19 cellular contexts compared by ENCODE assay signal in genomic region chr11:92826136-92826535, GRCh38.
DNase-seq lines count a peak whose midpoint lies in the region; ATAC-seq and TF ChIP-seq lines count a peak whose summit lies in the region.
"Had no signal": no experiment of that assay in that cellular context is flagged by ENCODE, and none has a peak within 500 bp of the region (broad histone marks: within the 10 kb centered on the region; RNA-seq: fewer than 3 reads in every experiment).

No MANE protein-coding gene starts in this region.

- H2BK5ac ChIP-seq in IMR-90 (ENCODE audit: low read depth, low read length, poor library complexity, severe bottlenecking) = no peak overlapping the region

- no peaks in the 10 kb centered on the region for H3K9me1 ChIP-seq in IMR-90 (ENCODE audit: insufficient read depth, low read length)

- H3K27me3 ChIP-seq in IMR-90 (ENCODE audit: control insufficient read depth, insufficient read depth, low read length) = no peaks in the 10 kb centered on the region
- H3K27me3 ChIP-seq: ascending aorta, hepatocyte, SJCRH30 had no signal

- H3K14ac ChIP-seq in IMR-90 (replicated peaks; ENCODE audit: low read depth, low read length) = no peak overlapping the region

- dilution Hi-C loops in IMR-90 (cut with HindIII; ENCODE audit: low sequenced_read_pairs, unreplicated experiment) = no loop called here

- H3K56ac ChIP-seq in IMR-90 (ENCODE audit: extremely low read depth, insufficient read depth, low read length) = no peak overlapping the region

- H3K18ac ChIP-seq in IMR-90 (ENCODE audit: low read depth, low read length) = no peak overlapping the region

- no peaks in the 10 kb centered on the region for H3K36me3 ChIP-seq in IMR-90 (ENCODE audit: control insufficient read depth, insufficient read depth, low read length)
- H3K36me3 ChIP-seq: ascending aorta, prostate gland, SJCRH30 had no signal

- BruUV-seq in IMR-90 (replicated peaks; lab: Mats Ljungman, UMichigan) = no TSS peak

- no peak overlapping the region for H2BK20ac ChIP-seq in IMR-90 (ENCODE audit: low read depth, low read length)

- TF ChIP-seq RAD21 in IMR-90 (IDR thresholded peaks at IDR 0.05; ENCODE audit: low read length) = no peak

- H3K4me3 ChIP-seq in IMR-90 (ENCODE audit: insufficient read depth, low read depth, low read length) (no peak overlapping the region), choroid plexus epithelial cell (ENCODE audit: low read depth, low read length) (no peak overlapping the region)
- H3K4me3 ChIP-seq: ascending aorta, hepatocyte, prostate gland, SJCRH30 had no signal

- no peaks in the 10 kb centered on the region for H3K4me1 ChIP-seq in IMR-90 (ENCODE audit: control insufficient read depth, insufficient read depth, low read length)
- H3K4me1 ChIP-seq: ascending aorta, prostate gland, SJCRH30 had no signal

- no CpG with 5 or more reads among the region's 1 CpG for WGBS in IMR-90 (ENCODE audit: extremely low coverage in 2 of 2, insufficient read length in 1 of 2), 2 experiments

- H4K8ac ChIP-seq in IMR-90 (ENCODE audit: low read depth in 2 of 2, low read length in 2 of 2) = no peak overlapping the region

- H2BK120ac ChIP-seq in IMR-90 (ENCODE audit: low read depth, low read length) = no peak overlapping the region

- H3K4ac ChIP-seq in IMR-90 (ENCODE audit: low read depth, low read length) = no peak overlapping the region

- no peaks in the 10 kb centered on the region for H3K79me1 ChIP-seq in IMR-90 (ENCODE audit: low read depth in 1 of 2, low read length in 2 of 2)

- ATAC-seq in IMR-90 (ENCODE audit: low read depth) = peak; percentile 64
- ATAC-seq: activated CD8-positive, alpha-beta T cell treated with anti-CD3 and anti-CD28 coated beads for 36 hours; activated T-cell treated with anti-CD3 and anti-CD28 coated beads, Interleukin-2, amount 50 U/mL, for 4 hours; natural killer cell treated with Interleukin-12 subunit alpha and Interleukin-12 subunit beta and Interleukin-15 and Interleukin-18, amount 100 ng/mL, for 72 hours had no signal

- no peaks in the 10 kb centered on the region for H3K9me3 ChIP-seq in IMR-90 (ENCODE audit: control insufficient read depth, insufficient read depth, low read length)
- H3K9me3 ChIP-seq: ascending aorta, prostate gland, SJCRH30 had no signal

- H4K20me1 ChIP-seq in IMR-90 (ENCODE audit: insufficient read depth, low read length) = no peaks in the 10 kb centered on the region

- intact Hi-C loops in IMR-90 (cut with micrococcal nuclease) = no loop called here

- no peak overlapping the region for H2AK5ac ChIP-seq in IMR-90 (ENCODE audit: low read depth, low read length)

- H3K23ac ChIP-seq in IMR-90 (ENCODE audit: low read depth, low read length) = no peak overlapping the region

- CTCF ChIA-PET in IMR-90 (lab: Yijun Ruan, JAX) = no interaction called here

- TF ChIP-seq POLR2A in IMR-90 (IDR thresholded peaks at IDR 0.05; ENCODE audit: low read depth, low read length) = no peak

- H4K5ac ChIP-seq in IMR-90 (ENCODE audit: low read depth, low read length) = no peak overlapping the region

- no peak overlapping the region for H3K9ac ChIP-seq in IMR-90 (ENCODE audit: low read depth, low read length)

- POLR2A ChIA-PET in IMR-90 (lab: Charles Lee; ENCODE audit: unreplicated experiment) = no interaction called here

- no peak overlapping the region for H2AFZ ChIP-seq in IMR-90 (replicated peaks; ENCODE audit: low read length, poor library complexity)
- H2AFZ ChIP-seq: hepatocyte had no signal

- H3K27ac ChIP-seq in IMR-90 (ENCODE audit: insufficient read depth, low read length) = no peak overlapping the region
- H3K27ac ChIP-seq: ascending aorta, hepatocyte, prostate gland, SJCRH30 had no signal

- no peak overlapping the region for H2AK9ac ChIP-seq in IMR-90 (replicated peaks; ENCODE audit: low read depth, low read length, poor library complexity)

- no peak overlapping the region for H2BK15ac ChIP-seq in IMR-90 (ENCODE audit: low read depth, low read length)

- no peak overlapping the region for H4K91ac ChIP-seq in IMR-90 (ENCODE audit: insufficient read depth, low read depth, low read length)

- H3K4me2 ChIP-seq in IMR-90 (ENCODE audit: low read depth, low read length) = no peak overlapping the region
- H3K4me2 ChIP-seq: hepatocyte had no signal

- TF ChIP-seq CTCF in IMR-90 (conservative IDR thresholded peaks at IDR 0.05; ENCODE audit: low read depth, low read length) (no peak), choroid plexus epithelial cell (conservative IDR thresholded peaks at IDR 0.05; ENCODE audit: low read depth, low read length) (no peak)

- in situ Hi-C loops in IMR-90 (cut with MboI; ENCODE audit: low sequenced_read_pairs) = no loop called here

- DNase-seq in AG08396 (ENCODE audit: low spot score) = peak; percentile 11
- DNase-seq in IMR-90 = peak; percentile 64
- DNase-seq in choroid plexus epithelial cell (ENCODE audit: low read depth) = peak; percentile 14
- DNase-seq in kidney tubule cell (ENCODE audit: low spot score) = peak; percentile 47
- no peak for DNase-seq in activated CD4-positive, alpha-beta T cell treated with anti-CD3 and anti-CD28 coated beads for 4 hours
- no peak for DNase-seq in activated CD8-positive, alpha-beta memory T cell treated with anti-CD3 and anti-CD28 coated beads, Interleukin-2, amount 50 U/mL, for 48 hours
- no peak for DNase-seq in GM19240 (ENCODE audit: insufficient read length, low spot score)
- no peak for DNase-seq in SW480 (ENCODE audit: low spot score)
- DNase-seq: activated CD8-positive, alpha-beta T cell treated with anti-CD3 and anti-CD28 coated beads for 36 hours; activated naive CD4-positive, alpha-beta T cell treated with anti-CD3 and anti-CD28 coated beads, Interleukin-2, amount 50 U/mL, for 16 hours; activated T-cell treated with anti-CD3 and anti-CD28 coated beads, Interleukin-2, amount 50 U/mL, for 4 hours; CD4-positive, CD25-positive, alpha-beta regulatory T cell; NCI-H526 treated with DMSO at 0.1 percent for 48 hours; SJCRH30; stimulated activated CD4-positive, alpha-beta T cell treated with anti-CD3 and anti-CD28 coated beads, Interleukin-4, amount 100 ng/mL, for 24 hours had no signal

TF ChIP-seq in IMR-90, 13 proteins besides CTCF, POLR2A, EP300 and RAD21:
- no peak for TF ChIP-seq MAZ (IDR thresholded peaks at IDR 0.05; ENCODE audit: borderline replicate concordance, low read depth, low read length)
- TF ChIP-seq BHLHE40 (IDR thresholded peaks at IDR 0.05; ENCODE audit: low read depth, low read length) = no peak
- no peak for TF ChIP-seq CHD1 (IDR thresholded peaks at IDR 0.05; ENCODE audit: low read depth, low read length)
- no peak for TF ChIP-seq FOS (IDR thresholded peaks at IDR 0.05; ENCODE audit: low read depth, low read length)
- TF ChIP-seq NFE2L2 (IDR thresholded peaks at IDR 0.05; ENCODE audit: low read depth, low read length) = no peak
- TF ChIP-seq ELK1 (IDR thresholded peaks at IDR 0.05; ENCODE audit: borderline replicate concordance, low read depth, low read length) = no peak
- TF ChIP-seq USF2 (IDR thresholded peaks at IDR 0.05; ENCODE audit: low read depth, low read length) = no peak

Comparison
In these comparisons a context has a peak if more than half of its experiments do, and no peak if none do; other contexts are left out.
1. DNase-seq: peak in AG08396 (single experiment), IMR-90 (single experiment), choroid plexus epithelial cell (single experiment) and kidney tubule cell (single experiment); none in activated CD4-positive, alpha-beta T cell treated with anti-CD3 and anti-CD28 coated beads for 4 hours (0 of 2), activated CD8-positive, alpha-beta memory T cell treated with anti-CD3 and anti-CD28 coated beads, Interleukin-2, amount 50 U/mL, for 48 hours (single experiment), GM19240 (single experiment) and SW480 (single experiment).